Comparison of ENCODE assay signal across 1 cellular context in genomic region chr6:64301307-64302236, GRCh38.
TF ChIP-seq lines count a peak whose summit lies in the region.

No MANE protein-coding gene starts in this region.

TF ChIP-seq in HepG2, 621 proteins besides CTCF, POLR2A, EP300 and RAD21 (continued from another document and continues in another):
- TF ChIP-seq ZNF362 (CRISPR knock-in tag; IDR thresholded peaks at IDR 0.05; ENCODE audit: borderline replicate concordance) = peak; percentile 56; the same call in 1 of the 2 replicates
- TF ChIP-seq ZBTB39 (CRISPR knock-in tag; IDR thresholded peaks at IDR 0.05) = peak; percentile 51; the same call in 1 of the 2 replicates
- TF ChIP-seq ZMAT5 (CRISPR knock-in tag; IDR thresholded peaks at IDR 0.05; ENCODE audit: borderline replicate concordance, low read depth) = no peak
- 0 out of 2 replicates have a peak, but pooled peaks have one; percentile 39 for TF ChIP-seq TOE1 (CRISPR knock-in tag; IDR thresholded peaks at IDR 0.05)
- TF ChIP-seq KDM4B (CRISPR knock-in tag; IDR thresholded peaks at IDR 0.05) = no peak
- peak; percentile 73; the same call in 1 of the 2 replicates for TF ChIP-seq SIX4 (CRISPR knock-in tag; IDR thresholded peaks at IDR 0.05)
- no peak for TF ChIP-seq GABPA (IDR thresholded peaks at IDR 0.05; ENCODE audit: low read depth, low read length)
- TF ChIP-seq GABPA (CRISPR knock-in tag; IDR thresholded peaks at IDR 0.05; ENCODE audit: low read depth) = 0 out of 2 replicates have a peak, but pooled peaks have one; percentile 23
- no peak for TF ChIP-seq E2F1 (CRISPR knock-in tag; IDR thresholded peaks at IDR 0.05)
- peak; percentile 84 for TF ChIP-seq DPF2 (CRISPR knock-in tag; IDR thresholded peaks at IDR 0.05; ENCODE audit: borderline replicate concordance, low read depth)
- TF ChIP-seq HMGXB4 (CRISPR knock-in tag; IDR thresholded peaks at IDR 0.05; ENCODE audit: borderline replicate concordance in 1 of 2, low read depth in 1 of 2) = peak in 1 of 2 experiments; percentile 24; a peak in 1 of 4 replicates
- 0 out of 2 replicates have a peak, but pooled peaks have one; percentile 39 for TF ChIP-seq ZNF614 (CRISPR knock-in tag; IDR thresholded peaks at IDR 0.05; ENCODE audit: borderline replicate concordance)
- no peak; the same call in 1 of the 2 replicates for TF ChIP-seq ATF3 (CRISPR knock-in tag; IDR thresholded peaks at IDR 0.05)
- peak; percentile 58; the same call in 1 of the 2 replicates for TF ChIP-seq TFE3 (CRISPR knock-in tag; IDR thresholded peaks at IDR 0.05)
- peak; percentile 15 for TF ChIP-seq YY1 (IDR thresholded peaks at IDR 0.05; ENCODE audit: insufficient read depth, insufficient replicate concordance, low read depth, low read length)
- 0 out of 2 replicates have a peak, but pooled peaks have one; percentile 29 for TF ChIP-seq THAP11 (CRISPR knock-in tag; IDR thresholded peaks at IDR 0.05)
- TF ChIP-seq U2AF2 (IDR thresholded peaks at IDR 0.05; ENCODE audit: low read depth, low read length) = no peak
- peak; percentile 54; the same call in 1 of the 2 replicates for TF ChIP-seq SMAD3 (CRISPR knock-in tag; IDR thresholded peaks at IDR 0.05)
- TF ChIP-seq TCF7L2 (IDR thresholded peaks at IDR 0.05; ENCODE audit: low read depth, low read length) = peak; percentile 79
- peak; percentile 79; the same call in 1 of the 2 replicates for TF ChIP-seq NFKBIZ (CRISPR knock-in tag; IDR thresholded peaks at IDR 0.05)
- no peak for TF ChIP-seq TAF15 (IDR thresholded peaks at IDR 0.05; ENCODE audit: low read depth, low read length, poor library complexity, severe bottlenecking)
- TF ChIP-seq ZNF75D (CRISPR knock-in tag; IDR thresholded peaks at IDR 0.05; ENCODE audit: borderline replicate concordance) = no peak
- peak; percentile 73; the same call in 1 of the 2 replicates for TF ChIP-seq TSC22D2 (CRISPR knock-in tag; IDR thresholded peaks at IDR 0.05; ENCODE audit: borderline replicate concordance)
- peak; percentile 99 for TF ChIP-seq CREB1 (IDR thresholded peaks at IDR 0.05)
- TF ChIP-seq CREB1 (CRISPR knock-in tag; IDR thresholded peaks at IDR 0.05) = peak; percentile 74
- TF ChIP-seq ZMYM4 (CRISPR knock-in tag; IDR thresholded peaks at IDR 0.05) = peak; percentile 64
- TF ChIP-seq DMAP1 (CRISPR knock-in tag; IDR thresholded peaks at IDR 0.05) = 0 out of 2 replicates have a peak, but pooled peaks have one; percentile 34
- peak; percentile 63; the same call in 1 of the 2 replicates for TF ChIP-seq HNF1B (CRISPR knock-in tag; IDR thresholded peaks at IDR 0.05)
- TF ChIP-seq NONO (IDR thresholded peaks at IDR 0.05) = no peak
- 0 out of 2 replicates have a peak, but pooled peaks have one; percentile 7 for TF ChIP-seq NONO (CRISPR knock-in tag; conservative IDR thresholded peaks at IDR 0.05)
- TF ChIP-seq ARID3A (IDR thresholded peaks at IDR 0.05; ENCODE audit: low read depth, low read length) = peak; percentile 36; the same call in 1 of the 2 replicates
- peak; percentile 59; the same call in 1 of the 2 replicates for TF ChIP-seq EHMT2 (IDR thresholded peaks at IDR 0.05; ENCODE audit: borderline replicate concordance, low read depth, low read length)
- TF ChIP-seq ZNF124 (CRISPR knock-in tag; IDR thresholded peaks at IDR 0.05) = no peak; the same call in 1 of the 2 replicates
- peak; percentile 63; the same call in 1 of the 2 replicates for TF ChIP-seq ZNF709 (CRISPR knock-in tag; IDR thresholded peaks at IDR 0.05)
- TF ChIP-seq NCOA2 (CRISPR knock-in tag; IDR thresholded peaks at IDR 0.05) = peak; percentile 96
- peak; percentile 58; the same call in 1 of the 2 replicates for TF ChIP-seq CCDC6 (CRISPR knock-in tag; IDR thresholded peaks at IDR 0.05)
- TF ChIP-seq HNF1A (IDR thresholded peaks at IDR 0.05; ENCODE audit: low read depth) = peak; percentile 64
- peak; percentile 78 for TF ChIP-seq HNF1A (CRISPR knock-in tag; IDR thresholded peaks at IDR 0.05; ENCODE audit: borderline replicate concordance)
- TF ChIP-seq ZGPAT (CRISPR knock-in tag; IDR thresholded peaks at IDR 0.05) = peak; percentile 95
